Comparison of ENCODE assay signal across 8 cellular contexts in genomic region chr15:98518823-98519561, GRCh38.
DNase-seq lines count a peak whose midpoint lies in the region; ATAC-seq and TF ChIP-seq lines count a peak whose summit lies in the region.

No MANE protein-coding gene starts in this region.

- H3K79me1 ChIP-seq in neuronal stem cell (ENCODE audit: low read depth, low read length), result peaks cover 1% of the 10 kb centered on the region

- peaks cover 0 to 4% (median 0%) of the 10 kb centered on the region in 3 experiments for H3K27me3 ChIP-seq in neuronal stem cell (ENCODE audit: control insufficient read depth in 3 of 3, insufficient read depth in 3 of 3, low read depth in 1 of 3, low read length in 3 of 3)
- H3K27me3 ChIP-seq in upper lobe of left lung, result no peaks in the 10 kb centered on the region

- H3K9me3 ChIP-seq in neuronal stem cell (replicated peaks in 1 of 2; ENCODE audit: control insufficient read depth in 2 of 2, insufficient read depth in 1 of 2, low read depth in 1 of 2, low read length in 2 of 2) (no peaks in the 10 kb centered on the region), upper lobe of left lung (no peaks in the 10 kb centered on the region)

- H2BK5ac ChIP-seq in neuronal stem cell (ENCODE audit: low read length), result no peak overlapping the region

- H3K4me2 ChIP-seq in neuronal stem cell (ENCODE audit: insufficient read depth, low read length, poor library complexity, severe bottlenecking), result no peak overlapping the region

- H3K36me3 ChIP-seq in neuronal stem cell (replicated peaks in 1 of 2; ENCODE audit: control insufficient read depth in 2 of 2, insufficient read depth in 2 of 2, low read length in 2 of 2) (no peaks in the 10 kb centered on the region), upper lobe of left lung (no peaks in the 10 kb centered on the region)

- H2AFZ ChIP-seq in neuronal stem cell (ENCODE audit: low read length), result peak overlapping the region; percentile 46

- no peaks in the 10 kb centered on the region for H3K9me3 Mint-ChIP-seq in activated T-cell treated with anti-CD3 and anti-CD28 coated beads, Interleukin-2, amount 50 U/mL, for 24 hours

- no peak overlapping the region for H3K4ac ChIP-seq in neuronal stem cell (ENCODE audit: low read length)

- no peak overlapping the region for H3K4me3 ChIP-seq in Jurkat, Clone E6-1 (ENCODE audit: low read length)
- peak overlapping the region; percentile 13 for H3K4me3 ChIP-seq in fibroblast of the aortic adventitia (ENCODE audit: low read depth, low read length)
- no peak overlapping the region for H3K4me3 ChIP-seq in neuronal stem cell (ENCODE audit: low read length in 2 of 2)
- H3K4me3 ChIP-seq in upper lobe of left lung, result no peak overlapping the region

- no peak overlapping the region for H2BK12ac ChIP-seq in neuronal stem cell (ENCODE audit: low read length)

- H2BK120ac ChIP-seq in neuronal stem cell (ENCODE audit: low read depth, low read length), result no peak overlapping the region

- peak; percentile 77 for TF ChIP-seq CTCF in fibroblast of the aortic adventitia (IDR thresholded peaks at IDR 0.05; ENCODE audit: insufficient read depth, low read length)
- peak; percentile 66 to 77 (median 70) for TF ChIP-seq CTCF in upper lobe of left lung (IDR thresholded peaks at IDR 0.05)

- no peak overlapping the region for H4K91ac ChIP-seq in neuronal stem cell (ENCODE audit: low read depth, low read length, poor library complexity)

- WGBS in neuronal stem cell (ENCODE audit: extremely low coverage in 2 of 2, insufficient read length in 2 of 2, insufficient replicate concordance in 1 of 2), 2 donors, result no CpG with 5 or more reads among the region's 19 CpGs
- WGBS in upper lobe of left lung, 2 donors, result 33 to 36% methylated on average over 19 of the region's 19 CpGs

- no peak for TF ChIP-seq POLR2A in upper lobe of left lung (IDR thresholded peaks at IDR 0.05)

- peaks cover 4% of the 10 kb centered on the region for H3K4me1 Mint-ChIP-seq in activated T-cell treated with anti-CD3 and anti-CD28 coated beads, Interleukin-2, amount 50 U/mL, for 24 hours (ENCODE audit: low read depth)

- DNase-seq in DMS53 treated with DMSO at 0.1 percent for 48 hours (lab: John Stamatoyannopoulos, UW; ENCODE audit: unreplicated experiment) (peak; percentile 21), OCI-M1 (lab: John Stamatoyannopoulos, UW) (peak; percentile 82), fibroblast of the aortic adventitia (ENCODE audit: low read depth) (peak; percentile 84), neuronal stem cell (ENCODE audit: low spot score) (peak; percentile 78), upper lobe of left lung (peak in 1 of 2 donors; percentile 64)
- DNase-seq in Jurkat, Clone E6-1 (ENCODE audit: low read depth, low spot score), result peak; percentile 64
- DNase-seq in activated T-cell treated with anti-CD3 and anti-CD28 coated beads, Interleukin-2, amount 50 U/mL, for 24 hours, result peak; percentile 45

- H2AK5ac ChIP-seq in neuronal stem cell (ENCODE audit: low read depth, low read length), result no peak overlapping the region

- no peak for TF ChIP-seq EP300 in upper lobe of left lung (IDR thresholded peaks at IDR 0.05)

- no peak overlapping the region for H2BK15ac ChIP-seq in neuronal stem cell (ENCODE audit: low read length)

- ATAC-seq in GM21526 (IDR thresholded peaks at IDR 0.05; ENCODE audit: low FRiP score, unreplicated experiment), result peak; percentile 84
- peak; percentile 85 to 89 for ATAC-seq in upper lobe of left lung (ENCODE audit: low FRiP score in 2 of 2)

- H3K27ac Mint-ChIP-seq in activated T-cell treated with anti-CD3 and anti-CD28 coated beads, Interleukin-2, amount 50 U/mL, for 24 hours, result no peak overlapping the region

- no peak overlapping the region for H3K23ac ChIP-seq in neuronal stem cell (ENCODE audit: low read depth, low read length, poor library complexity)

- no peak overlapping the region for H3K4me3 Mint-ChIP-seq in activated T-cell treated with anti-CD3 and anti-CD28 coated beads, Interleukin-2, amount 50 U/mL, for 24 hours

- H4K8ac ChIP-seq in neuronal stem cell (ENCODE audit: low read depth, low read length), result no peak overlapping the region

- H3K27ac ChIP-seq in neuronal stem cell (replicated peaks; ENCODE audit: low read length) (no peak overlapping the region), upper lobe of left lung (no peak overlapping the region)

- H3K18ac ChIP-seq in neuronal stem cell (ENCODE audit: low read length), result no peak overlapping the region

- H3K9ac ChIP-seq in neuronal stem cell (ENCODE audit: low read depth, low read length, poor library complexity), result no peak overlapping the region

- H3K4me1 ChIP-seq in neuronal stem cell (ENCODE audit: control insufficient read depth in 2 of 2, insufficient read depth in 1 of 2, low read depth in 1 of 2, low read length in 2 of 2) (peaks cover 2 to 6% of the 10 kb centered on the region in 2 donors), upper lobe of left lung (peaks cover 0 to 8% (median 0%) of the 10 kb centered on the region in 4 donors)

- H3K14ac ChIP-seq in neuronal stem cell (ENCODE audit: low read length), result no peak overlapping the region

- H3K36me3 Mint-ChIP-seq in activated T-cell treated with anti-CD3 and anti-CD28 coated beads, Interleukin-2, amount 50 U/mL, for 24 hours (ENCODE audit: low read depth), result no peaks in the 10 kb centered on the region

- H3K27me3 Mint-ChIP-seq in activated T-cell treated with anti-CD3 and anti-CD28 coated beads, Interleukin-2, amount 50 U/mL, for 24 hours, result peaks cover 2% of the 10 kb centered on the region
